Comparison of ENCODE assay signal across 8 cellular contexts in genomic region chr2:74001781-74002514, GRCh38. TPM values are rescaled to one million over a fixed set of nuclear protein-coding genes. Genes with fewer than 3 reads are reported as not detected.
DNase-seq lines count a peak whose midpoint lies in the region; ATAC-seq, FAIRE-seq and TF ChIP-seq lines count a peak whose summit lies in the region.

No MANE protein-coding gene starts in this region.

- TF ChIP-seq CTCF in bronchial epithelial cell (IDR thresholded peaks at IDR 0.05; ENCODE audit: insufficient read depth, low read length, severe bottlenecking) (no peak), nephron (IDR thresholded peaks at IDR 0.05; ENCODE audit: unreplicated experiment in 3 of 3) (no peak)

- no peaks in the 10 kb centered on the region for H3K9me3 ChIP-seq in BLaER1

- no peak for FAIRE-seq in bronchial epithelial cell (lab: Jason Lieb, UNC)

- H3K36me3 Mint-ChIP-seq in nephron (ENCODE audit: low read depth): peaks cover 8% of the 10 kb centered on the region

- peaks cover 53% of the 10 kb centered on the region for H3K36me3 ChIP-seq in BLaER1
- H3K36me3 ChIP-seq in bronchial epithelial cell (ENCODE audit: control insufficient read depth, insufficient read depth, low read length): peaks cover 6% of the 10 kb centered on the region

- peak overlapping the region; percentile 67; the same call in 1 of the 2 replicates for H3K9ac ChIP-seq in BLaER1

- H3K4me1 Mint-ChIP-seq in nephron: peaks cover 86% of the 10 kb centered on the region

- DNase-seq in bronchial epithelial cell (ENCODE audit: low read depth) (no peak), OCI-M2 (lab: John Stamatoyannopoulos, UW; ENCODE audit: unreplicated experiment) (no peak), T1000 (lab: John Stamatoyannopoulos, UW) (no peak), SKM-1 (lab: John Stamatoyannopoulos, UW; ENCODE audit: unreplicated experiment) (no peak)

- no peaks in the 10 kb centered on the region for H3K27me3 Mint-ChIP-seq in nephron (ENCODE audit: low read depth)

- H3K4me1 ChIP-seq in BLaER1: peaks cover 98% of the 10 kb centered on the region

- peak overlapping the region; percentile 74 to 93 (median 88) for H3K27ac Mint-ChIP-seq in nephron

- no peaks in the 10 kb centered on the region for H3K27me3 ChIP-seq in BLaER1
- no peaks in the 10 kb centered on the region for H3K27me3 ChIP-seq in bronchial epithelial cell (ENCODE audit: control insufficient read depth, insufficient read depth, low read length)

- H3K27ac ChIP-seq in BLaER1: no peak overlapping the region

- H3K4me3 Mint-ChIP-seq in nephron: peak overlapping the region; percentile 83 to 85 (median 84)

- peak overlapping the region; percentile 99 for H3K4me2 ChIP-seq in BLaER1

- H3K4me3 ChIP-seq in BLaER1 (peak overlapping the region; percentile 66), bronchial epithelial cell (ENCODE audit: low read depth, low read length) (peak overlapping the region; percentile 22)

- H4K20me1 ChIP-seq in BLaER1: peaks cover 100% of the 10 kb centered on the region

- ATAC-seq in GM19351 (IDR thresholded peaks at IDR 0.05; ENCODE audit: unreplicated experiment) (peak; percentile 36), HG03439 (IDR thresholded peaks at IDR 0.05; ENCODE audit: unreplicated experiment) (peak; percentile 23)

- no peaks in the 10 kb centered on the region for H3K9me3 Mint-ChIP-seq in nephron

RNA-seq across cellular contexts. Expression of gene TET3, which starts 17.2 kb away (rescaled TPM):
- total RNA-seq in bronchial epithelial cell: 5.3 and 9.0 TPM in 2 replicates
